ENCODE assay signal across 23 cellular contexts in genomic region chr1:208276757-208277435, GRCh38.
"Had no signal": no experiment of that assay in that cellular context is flagged by ENCODE, and none has a peak within 500 bp of the region (broad histone marks: within the 10 kb centered on the region; RNA-seq: fewer than 3 reads in every experiment).

No MANE protein-coding gene starts in this region.

- H3K9me3 Mint-ChIP-seq: dendritic cell treated with granulocyte-macrophage colony-stimulating factor and Interleukin-4, amounts not matched to agents 40 ng/mL and 50 ng/mL, for 4 days; effector memory CD8-positive, alpha-beta T cell had no signal

- H3K36me3 ChIP-seq: colonic mucosa, esophagus muscularis mucosa, esophagus squamous epithelium, gastrocnemius medialis, gastroesophageal sphincter, heart left ventricle, heart right ventricle had no signal

- H3K4me1 ChIP-seq: colonic mucosa, esophagus muscularis mucosa, esophagus squamous epithelium, gastroesophageal sphincter had no signal

- H3K4me3 ChIP-seq: colonic mucosa, coronary artery, dorsolateral prefrontal cortex, esophagus muscularis mucosa, esophagus squamous epithelium, gastrocnemius medialis, gastroesophageal sphincter, heart left ventricle, heart right ventricle had no signal

- H3K27me3 ChIP-seq: colonic mucosa, gastrocnemius medialis had no signal

- H3K27ac ChIP-seq: colonic mucosa, coronary artery, dorsolateral prefrontal cortex, epithelial cell of prostate, esophagus muscularis mucosa, esophagus squamous epithelium, foreskin keratinocyte, gastrocnemius medialis, gastroesophageal sphincter, heart left ventricle, heart right ventricle had no signal

- H3K9me3 ChIP-seq: colonic mucosa, esophagus muscularis mucosa, esophagus squamous epithelium, gastrocnemius medialis, gastroesophageal sphincter, heart left ventricle, heart right ventricle had no signal

- H3K4me3 Mint-ChIP-seq: dendritic cell treated with granulocyte-macrophage colony-stimulating factor and Interleukin-4, amounts not matched to agents 40 ng/mL and 50 ng/mL, for 4 days; effector memory CD8-positive, alpha-beta T cell had no signal

- H3K27ac Mint-ChIP-seq: dendritic cell treated with granulocyte-macrophage colony-stimulating factor and Interleukin-4, amounts not matched to agents 40 ng/mL and 50 ng/mL, for 4 days; effector memory CD8-positive, alpha-beta T cell had no signal

- DNase-seq: colonic mucosa; cortex of kidney; dermis blood vessel endothelial cell; dorsolateral prefrontal cortex; effector CD4-positive, alpha-beta T cell; effector CD8-positive, alpha-beta T cell; effector memory CD4-positive, alpha-beta T cell; effector memory CD8-positive, alpha-beta T cell; erythroblast; esophagus squamous epithelium; foreskin fibroblast; foreskin keratinocyte; foreskin melanocyte; gastrocnemius medialis; glutamatergic neuron; heart left ventricle; heart right ventricle had no signal

- ATAC-seq: effector memory CD8-positive, alpha-beta T cell; esophagus mucosa; foreskin keratinocyte; gastrocnemius medialis; gastroesophageal sphincter; heart left ventricle; heart right ventricle had no signal
